In genomic region chr4:183394166-183394951, GRCh38 we compare ENCODE assay signal across 25 cellular contexts. TPM values are rescaled to one million over a fixed set of nuclear protein-coding genes. Genes with fewer than 3 reads are reported as not detected.
DNase-seq lines count a peak whose midpoint lies in the region; ATAC-seq and TF ChIP-seq lines count a peak whose summit lies in the region.
"Had no signal": no experiment of that assay in that cellular context is flagged by ENCODE, and none has a peak within 500 bp of the region (broad histone marks: within the 10 kb centered on the region; RNA-seq: fewer than 3 reads in every experiment).

No MANE protein-coding gene starts in this region.

- H3K18ac ChIP-seq in mesendoderm (ENCODE audit: low read length) = no peak overlapping the region

- H2BK15ac ChIP-seq in mesendoderm (replicated peaks; ENCODE audit: low read depth) = peak overlapping the region; percentile 0

- H2BK120ac ChIP-seq in mesendoderm (ENCODE audit: low read depth, low read length) = no peak overlapping the region

- no peak overlapping the region for H3K4me3 ChIP-seq in mesendoderm (ENCODE audit: low read length)
- no peak overlapping the region for H3K4me3 ChIP-seq in transverse colon
- H3K4me3 ChIP-seq: MG63, SJCRH30 had no signal

- H3K56ac ChIP-seq in mesendoderm (ENCODE audit: low read length) = no peak overlapping the region

- H3K4me1 ChIP-seq in mesendoderm (ENCODE audit: control insufficient read depth, low read depth, low read length) = peaks cover 5% of the 10 kb centered on the region
- peaks cover 6 to 9% (median 8%) of the 10 kb centered on the region in 4 donors for H3K4me1 ChIP-seq in transverse colon
- H3K4me1 ChIP-seq: SJCRH30 had no signal

- H3K4me2 ChIP-seq in mesendoderm (ENCODE audit: low read length) = no peak overlapping the region

- WGBS in mesendoderm (ENCODE audit: extremely low coverage, insufficient coverage, low lambda C conversion rate) = no CpG with 5 or more reads among the region's 19 CpGs
- 89 to 94% methylated on average over 7 to 19 of the region's 19 CpGs for WGBS in transverse colon (ENCODE audit: low coverage in 1 of 2), 2 donors

- no peak overlapping the region for H4K5ac ChIP-seq in mesendoderm (ENCODE audit: low read length)

- H2BK5ac ChIP-seq in mesendoderm (ENCODE audit: low read length) = no peak overlapping the region

- DNase-seq in natural killer cell treated with Interleukin-12 subunit alpha and Interleukin-12 subunit beta and Interleukin-15 and Interleukin-18, amount 100 ng/mL, for 72 hours (ENCODE audit: low spot score) = peak; percentile 15
- no peak for DNase-seq in natural killer cell
- DNase-seq in NCI-H69 (lab: John Stamatoyannopoulos, UW) = peak; percentile 3
- DNase-seq in mesendoderm = no peak
- no peak for DNase-seq in RWPE1 (ENCODE audit: low spot score)
- no peak for DNase-seq in transverse colon
- DNase-seq: C1 segment of cervical spinal cord; CD4-positive, alpha-beta memory T cell; COR-L47; DMS53; EL; GF-D8; KBM-7; MG63; NCI-H1105 treated with DMSO at 0.1 percent for 48 hours; NCI-H146; NCI-H1930; NCI-H345; NCI-H510A treated with DMSO at 0.1 percent for 48 hours; NCI-H774; PC-3; SJCRH30 had no signal

- H3K9me3 Mint-ChIP-seq in natural killer cell treated with Interleukin-12 subunit alpha and Interleukin-12 subunit beta and Interleukin-15 and Interleukin-18, amount 100 ng/mL, for 72 hours = no peaks in the 10 kb centered on the region
- H3K9me3 Mint-ChIP-seq in natural killer cell = no peaks in the 10 kb centered on the region

- no peaks in the 10 kb centered on the region for H3K79me2 ChIP-seq in mesendoderm (ENCODE audit: control insufficient read depth, insufficient read depth, low read length)

- H4K8ac ChIP-seq in mesendoderm (ENCODE audit: low read depth, low read length) = no peak overlapping the region

- in situ Hi-C loops in transverse colon (cut with MboI; ENCODE audit: low pct_ligation_motif_present in 1 of 4, low pct_unique_long_range_greater_than_20kb in 1 of 4, low sequenced_read_pairs in 3 of 4) = no loop called here

- H2AK5ac ChIP-seq in mesendoderm (ENCODE audit: low read length) = no peak overlapping the region

- H3K23ac ChIP-seq in mesendoderm (ENCODE audit: low read length) = no peak overlapping the region

- H3K36me3 ChIP-seq in mesendoderm (ENCODE audit: control insufficient read depth, insufficient read depth, low read length) (no peaks in the 10 kb centered on the region), transverse colon (no peaks in the 10 kb centered on the region)
- H3K36me3 ChIP-seq: MG63, SJCRH30 had no signal

- H3K27ac Mint-ChIP-seq in natural killer cell treated with Interleukin-12 subunit alpha and Interleukin-12 subunit beta and Interleukin-15 and Interleukin-18, amount 100 ng/mL, for 72 hours = no peak overlapping the region
- H3K27ac Mint-ChIP-seq in natural killer cell = no peak overlapping the region
- H3K27ac Mint-ChIP-seq: CD4-positive, alpha-beta memory T cell had no signal

- POLR2A ChIA-PET in RWPE1 (lab: Yijun Ruan, JAX; ENCODE audit: low non-redundant PET) = no interaction called here

- H3K4me3 Mint-ChIP-seq in natural killer cell treated with Interleukin-12 subunit alpha and Interleukin-12 subunit beta and Interleukin-15 and Interleukin-18, amount 100 ng/mL, for 72 hours = no peak overlapping the region
- H3K4me3 Mint-ChIP-seq in natural killer cell = no peak overlapping the region
- H3K4me3 Mint-ChIP-seq: CD4-positive, alpha-beta memory T cell had no signal

- no peak for TF ChIP-seq POLR2A in transverse colon (IDR thresholded peaks at IDR 0.05)

- H3K27ac ChIP-seq in mesendoderm (ENCODE audit: low read depth, low read length) = no peak overlapping the region
- H3K27ac ChIP-seq in RWPE1 = no peak overlapping the region
- no peak overlapping the region for H3K27ac ChIP-seq in transverse colon
- H3K27ac ChIP-seq: SJCRH30 had no signal

- no peaks in the 10 kb centered on the region for H3K36me3 Mint-ChIP-seq in natural killer cell treated with Interleukin-12 subunit alpha and Interleukin-12 subunit beta and Interleukin-15 and Interleukin-18, amount 100 ng/mL, for 72 hours
- no peaks in the 10 kb centered on the region for H3K36me3 Mint-ChIP-seq in natural killer cell
- H3K36me3 Mint-ChIP-seq: CD4-positive, alpha-beta memory T cell had no signal

- peaks cover 20 to 30% of the 10 kb centered on the region in 2 donors for H3K4me1 Mint-ChIP-seq in natural killer cell treated with Interleukin-12 subunit alpha and Interleukin-12 subunit beta and Interleukin-15 and Interleukin-18, amount 100 ng/mL, for 72 hours (ENCODE audit: low read depth in 2 of 2)
- peaks cover 24 to 28% of the 10 kb centered on the region in 2 donors for H3K4me1 Mint-ChIP-seq in natural killer cell

- no peak for ATAC-seq in natural killer cell treated with Interleukin-12 subunit alpha and Interleukin-12 subunit beta and Interleukin-15 and Interleukin-18, amount 100 ng/mL, for 72 hours
- ATAC-seq in natural killer cell (no peak), esophagus mucosa (no peak)
- ATAC-seq: PC-3, Right ventricle myocardium inferior, SK-N-SH treated with all-trans-retinoic acid at 6 μM for 48 hours had no signal

- H3K4ac ChIP-seq in mesendoderm (ENCODE audit: low read depth, low read length) = no peak overlapping the region

- no peak overlapping the region for H3K9ac ChIP-seq in mesendoderm (ENCODE audit: low read length)

- no peak for TF ChIP-seq CTCF in natural killer cell (IDR thresholded peaks at IDR 0.05)
- TF ChIP-seq CTCF in RWPE1 (conservative IDR thresholded peaks at IDR 0.05; ENCODE audit: low read depth) = no peak
- no peak for TF ChIP-seq CTCF in transverse colon (IDR thresholded peaks at IDR 0.05)

- CTCF ChIA-PET in RWPE1 (lab: Yijun Ruan, JAX) = interaction anchor here (1.0 kb wide), 1 partner anchor 13 kb away, joined by 4 read pairs; no protein-coding TSS in a partner anchor

- peaks cover 14 to 15% of the 10 kb centered on the region in 2 donors for H3K27me3 Mint-ChIP-seq in natural killer cell treated with Interleukin-12 subunit alpha and Interleukin-12 subunit beta and Interleukin-15 and Interleukin-18, amount 100 ng/mL, for 72 hours
- peaks cover 17 to 45% of the 10 kb centered on the region in 2 donors for H3K27me3 Mint-ChIP-seq in natural killer cell (ENCODE audit: low read depth in 2 of 2)

- H3K79me1 ChIP-seq in mesendoderm (ENCODE audit: low read length) = no peaks in the 10 kb centered on the region

- H3K27me3 ChIP-seq in mesendoderm (ENCODE audit: insufficient read depth, low read length, poor library complexity) = no peaks in the 10 kb centered on the region
- H3K27me3 ChIP-seq in transverse colon = no peaks in the 10 kb centered on the region
- H3K27me3 ChIP-seq: MG63, SJCRH30 had no signal

- no peak for TF ChIP-seq EP300 in transverse colon (IDR thresholded peaks at IDR 0.05; ENCODE audit: low read depth)

- intact Hi-C loops in natural killer cell (cut with micrococcal nuclease) = no loop called here
- intact Hi-C loops in transverse colon (cut with DNase I; ENCODE audit: low total_unique reads) = no loop called here

- H3K9me3 ChIP-seq in transverse colon = no peaks in the 10 kb centered on the region
- H3K9me3 ChIP-seq: MG63, SJCRH30 had no signal

RNA-seq across cellular contexts. Expression of gene CDKN2AIP, which starts 50.1 kb away (rescaled TPM):
- 10 to 100 TPM; 22.0 to 22.7 TPM for total RNA-seq in natural killer cell treated with Interleukin-12 subunit alpha and Interleukin-12 subunit beta and Interleukin-15 and Interleukin-18, amount 100 ng/mL, for 72 hours
- total RNA-seq in natural killer cell (10 to 100 TPM; 24.2 to 27.3 (median 25.7) TPM), esophagus mucosa (17.8 TPM), transverse colon (10 to 100 TPM; 13.9 to 26.2 (median 24.7) TPM)
- 12.5 TPM for polyA plus RNA-seq in mesendoderm (2013, experiment 1 of 2)
- polyA plus RNA-seq in mesendoderm (2013, experiment 2 of 2) = 12.1 TPM

Comparison
In these comparisons a context has a peak if more than half of its experiments do, and no peak if none do; other contexts are left out.
1. DNase-seq: peak in natural killer cell treated with Interleukin-12 subunit alpha and Interleukin-12 subunit beta and Interleukin-15 and Interleukin-18, amount 100 ng/mL, for 72 hours (single experiment) and NCI-H69 (single experiment); none in natural killer cell (single experiment), mesendoderm (single experiment), RWPE1 (single experiment) and transverse colon (single experiment).